In the genomic region with DNA sequence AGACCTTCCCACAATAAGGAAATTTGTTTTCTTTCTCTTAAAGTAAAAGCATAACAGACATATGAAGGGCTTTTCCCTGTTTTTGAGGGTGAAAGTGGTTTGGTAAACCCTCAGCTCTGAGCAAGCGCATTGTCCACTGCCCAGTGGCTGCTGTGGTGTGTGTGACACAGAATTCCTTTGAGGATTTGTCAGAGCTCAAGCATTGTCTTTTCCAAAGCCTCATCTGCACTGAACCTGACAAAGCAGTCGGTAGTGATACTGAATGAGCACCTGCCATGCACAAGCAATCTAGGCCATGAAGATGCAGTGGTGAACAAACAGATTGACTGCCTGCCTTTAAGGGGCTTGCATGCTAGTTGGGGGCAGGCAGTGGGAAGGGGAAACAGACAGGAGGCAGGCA, we compare ENCODE assay signal across 17 cellular contexts.
DNase-seq lines count a peak whose midpoint lies in the region; ATAC-seq and TF ChIP-seq lines count a peak whose summit lies in the region.
"Had no signal": no experiment of that assay in that cellular context is flagged by ENCODE, and none has a peak within 500 bp of the region (broad histone marks: within the 10 kb centered on the region; RNA-seq: fewer than 3 reads in every experiment).

No MANE protein-coding gene starts in this region.

- no peak overlapping the region for H3K27ac ChIP-seq in left lung
- no peak overlapping the region for H3K27ac ChIP-seq in RWPE1
- H3K27ac ChIP-seq: brain microvascular endothelial cell, esophagus muscularis mucosa, lower lobe of right lung, ovary had no signal

- TF ChIP-seq CTCF in astrocyte of the spinal cord (IDR thresholded peaks at IDR 0.05; ENCODE audit: low read depth, low read length) (no peak), left lung (IDR thresholded peaks at IDR 0.05) (no peak), RWPE1 (conservative IDR thresholded peaks at IDR 0.05; ENCODE audit: low read depth) (no peak)

- H3K36me3 ChIP-seq in left lung, result peaks cover 0 to 19% of the 10 kb centered on the region in 2 donors
- H3K36me3 ChIP-seq: brain microvascular endothelial cell, ovary had no signal

- H3K4me3 ChIP-seq in astrocyte of the spinal cord (ENCODE audit: low read depth, low read length), result no peak overlapping the region
- H3K4me3 ChIP-seq in left lung, result no peak overlapping the region
- H3K4me3 ChIP-seq: esophagus muscularis mucosa, lower lobe of right lung, ovary had no signal

- no peaks in the 10 kb centered on the region for H3K9me3 ChIP-seq in left lung
- H3K9me3 ChIP-seq: esophagus muscularis mucosa, lower lobe of right lung, ovary had no signal

- no peaks in the 10 kb centered on the region for H3K27me3 ChIP-seq in left lung
- H3K27me3 ChIP-seq: brain microvascular endothelial cell, esophagus muscularis mucosa, ovary had no signal

- in situ Hi-C loops in astrocyte of the spinal cord (cut with HindIII; ENCODE audit: low sequenced_read_pairs), result no loop called here

- CTCF ChIA-PET in RWPE1 (lab: Yijun Ruan, JAX), result no interaction called here

- POLR2A ChIA-PET in RWPE1 (lab: Yijun Ruan, JAX; ENCODE audit: low non-redundant PET), result no interaction called here

- peak; percentile 7 for DNase-seq in AG08395 (ENCODE audit: low spot score)
- peak; percentile 15 for DNase-seq in astrocyte of the spinal cord (ENCODE audit: low read depth, low spot score)
- no peak for DNase-seq in left lung
- no peak for DNase-seq in RWPE1 (ENCODE audit: low spot score)
- DNase-seq in effector CD8-positive, alpha-beta T cell (lab: John Stamatoyannopoulos, UW), result no peak
- no peak for DNase-seq in NCI-H2227 (lab: John Stamatoyannopoulos, UW; ENCODE audit: unreplicated experiment)
- no peak for DNase-seq in HT-29 (ENCODE audit: low spot score)
- DNase-seq: activated CD4-positive, alpha-beta T cell treated with anti-CD3 and anti-CD28 coated beads, Interleukin-2, amount 50 U/mL, for 4 hours; activated naive CD4-positive, alpha-beta T cell treated with anti-CD3 and anti-CD28 coated beads for 36 hours; brain microvascular endothelial cell; lower lobe of right lung; NCI-H1436; NCI-H226; ovary; stimulated activated CD4-positive, alpha-beta T cell treated with anti-CD3 and anti-CD28 coated beads, Interleukin-4, amount 100 ng/mL, for 1 hour had no signal

- H3K4me1 ChIP-seq in left lung, result no peaks in the 10 kb centered on the region
- H3K4me1 ChIP-seq: lower lobe of right lung had no signal

- ATAC-seq in GM21717 (IDR thresholded peaks at IDR 0.05; ENCODE audit: unreplicated experiment) (peak; percentile 38), left lung (peak; percentile 56)
- ATAC-seq: lower lobe of right lung had no signal

- intact Hi-C loops in left lung (cut with DNase I), result no loop called here

Comparison
In these comparisons a context has a peak if more than half of its experiments do, and no peak if none do; other contexts are left out.
1. DNase-seq: peak in AG08395 (single experiment) and astrocyte of the spinal cord (single experiment); none in left lung (0 of 2), RWPE1 (single experiment), effector CD8-positive, alpha-beta T cell (single experiment), NCI-H2227 (single experiment) and HT-29 (single experiment).